In the genomic region with DNA sequence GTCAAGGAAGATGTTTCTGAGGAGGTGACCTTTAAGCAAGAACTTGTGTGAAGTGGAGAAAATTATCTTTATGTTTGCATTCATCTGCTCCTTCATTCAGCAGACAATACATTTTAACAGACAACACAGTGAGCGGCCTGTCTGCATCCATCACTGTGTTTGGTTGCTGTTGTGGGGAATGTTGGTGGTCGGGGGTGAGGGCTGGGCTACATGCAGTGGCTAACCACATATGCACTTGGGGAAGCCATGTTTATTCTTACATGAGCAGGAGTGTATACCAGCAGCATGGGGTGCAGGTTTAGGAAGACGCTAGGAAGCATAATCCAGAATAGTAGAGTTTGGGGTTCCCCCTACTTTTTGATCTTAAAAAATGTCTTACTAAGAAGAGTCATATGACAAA, we compare ENCODE assay signal across 19 cellular contexts.
DNase-seq lines count a peak whose midpoint lies in the region; ATAC-seq lines count a peak whose summit lies in the region.
"Had no signal": no experiment of that assay in that cellular context is flagged by ENCODE, and none has a peak within 500 bp of the region (broad histone marks: within the 10 kb centered on the region; RNA-seq: fewer than 3 reads in every experiment).

No MANE protein-coding gene starts in this region.

- no peaks in the 10 kb centered on the region for H3K9me3 Mint-ChIP-seq in activated CD8-positive, alpha-beta T cell treated with anti-CD3 and anti-CD28 coated beads, Interleukin-2, amount 10 ng/mL, durations not matched to agents 7 days and 5 days (ENCODE audit: insufficient read depth)
- no peaks in the 10 kb centered on the region for H3K9me3 Mint-ChIP-seq in immature natural killer cell
- H3K9me3 Mint-ChIP-seq: nephron progenitor cell, type B pancreatic cell had no signal

- intact Hi-C loops in head of caudate nucleus (cut with DNase I) = loop anchor here (10.0 kb wide), 1 partner anchor 153 kb away; the partner anchor contains the start of gene WDFY2

- CTCF ChIA-PET in activated CD8-positive, alpha-beta T cell treated with anti-CD3 and anti-CD28 coated beads, Interleukin-2, amount 10 ng/mL, durations not matched to agents 7 days and 5 days (lab: Charles Lee) = no interaction called here

- no peak overlapping the region for H3K4me3 Mint-ChIP-seq in activated CD8-positive, alpha-beta T cell treated with anti-CD3 and anti-CD28 coated beads, Interleukin-2, amount 10 ng/mL, durations not matched to agents 7 days and 5 days
- peak overlapping the region; percentile 2 to 64 (median 44) for H3K4me3 Mint-ChIP-seq in immature natural killer cell
- H3K4me3 Mint-ChIP-seq: nephron progenitor cell, type B pancreatic cell had no signal

- DNase-seq in stimulated activated CD4-positive, alpha-beta T cell treated with anti-CD3 and anti-CD28 coated beads, Interleukin-15, amount 100 ng/mL, for 24 hours = peak; percentile 16
- DNase-seq in stimulated activated CD4-positive, alpha-beta T cell treated with anti-CD3 and anti-CD28 coated beads, Interleukin-2, amount 100 ng/mL, for 24 hours = no peak
- DNase-seq in activated CD8-positive, alpha-beta T cell treated with anti-CD3 and anti-CD28 coated beads, Interleukin-2, amount 10 ng/mL, durations not matched to agents 7 days and 5 days = peak; percentile 35
- DNase-seq in immature natural killer cell = peak; percentile 10 to 17 (median 13)
- no peak for DNase-seq in head of caudate nucleus
- no peak for DNase-seq in 8988T
- no peak for DNase-seq in stimulated activated naive CD4-positive, alpha-beta T cell treated with Interleukin-2 at 50 U/mL for 16 hours (lab: John Stamatoyannopoulos, UW)
- DNase-seq: activated gamma-delta T cell treated with Interleukin-2 at 50 U/mL for 16 hours; amniotic stem cell; C1 segment of cervical spinal cord; Calu3; foreskin fibroblast; Kasumi-1; NCI-H1436 treated with DMSO at 0.1 percent for 48 hours; NCI-H748 treated with DMSO at 0.1 percent for 48 hours; nephron progenitor cell; ovary; stimulated activated CD8-positive, alpha-beta memory T cell treated with anti-CD3 and anti-CD28 coated beads, Interleukin-4, amount 100 ng/mL, for 48 hours had no signal

- peak; percentile 64 for ATAC-seq in activated CD8-positive, alpha-beta T cell treated with anti-CD3 and anti-CD28 coated beads, Interleukin-2, amount 10 ng/mL, durations not matched to agents 7 days and 5 days

- H3K27ac Mint-ChIP-seq in activated CD8-positive, alpha-beta T cell treated with anti-CD3 and anti-CD28 coated beads, Interleukin-2, amount 10 ng/mL, durations not matched to agents 7 days and 5 days = no peak overlapping the region
- peak overlapping the region in 2 of 6 donors; percentile 15 to 35 for H3K27ac Mint-ChIP-seq in immature natural killer cell
- H3K27ac Mint-ChIP-seq: nephron progenitor cell, type B pancreatic cell had no signal

- no peaks in the 10 kb centered on the region for H3K27me3 Mint-ChIP-seq in activated CD8-positive, alpha-beta T cell treated with anti-CD3 and anti-CD28 coated beads, Interleukin-2, amount 10 ng/mL, durations not matched to agents 7 days and 5 days (ENCODE audit: low read depth)
- peaks cover 0 to 4% (median 0%) of the 10 kb centered on the region in 3 donors for H3K27me3 Mint-ChIP-seq in immature natural killer cell (ENCODE audit: low read depth in 3 of 3)
- H3K27me3 Mint-ChIP-seq: type B pancreatic cell had no signal

- POLR2A ChIA-PET in activated CD8-positive, alpha-beta T cell treated with anti-CD3 and anti-CD28 coated beads, Interleukin-2, amount 10 ng/mL, durations not matched to agents 7 days and 5 days (lab: Charles Lee) = no interaction called here

- H3K4me1 Mint-ChIP-seq in activated CD8-positive, alpha-beta T cell treated with anti-CD3 and anti-CD28 coated beads, Interleukin-2, amount 10 ng/mL, durations not matched to agents 7 days and 5 days (ENCODE audit: low read depth) = peaks cover 17% of the 10 kb centered on the region
- peaks cover 19 to 23% of the 10 kb centered on the region in 2 donors for H3K4me1 Mint-ChIP-seq in immature natural killer cell

- H3K36me3 Mint-ChIP-seq in activated CD8-positive, alpha-beta T cell treated with anti-CD3 and anti-CD28 coated beads, Interleukin-2, amount 10 ng/mL, durations not matched to agents 7 days and 5 days (ENCODE audit: low read depth) = peaks cover 18% of the 10 kb centered on the region
- H3K36me3 Mint-ChIP-seq in immature natural killer cell = peaks cover 13 to 32% (median 26%) of the 10 kb centered on the region in 3 donors

Comparison
In these comparisons a context has a peak if more than half of its experiments do, and no peak if none do; other contexts are left out.
1. DNase-seq: peak in stimulated activated CD4-positive, alpha-beta T cell treated with anti-CD3 and anti-CD28 coated beads, Interleukin-15, amount 100 ng/mL, for 24 hours (single experiment), activated CD8-positive, alpha-beta T cell treated with anti-CD3 and anti-CD28 coated beads, Interleukin-2, amount 10 ng/mL, durations not matched to agents 7 days and 5 days (single experiment) and immature natural killer cell (3 of 3); none in stimulated activated CD4-positive, alpha-beta T cell treated with anti-CD3 and anti-CD28 coated beads, Interleukin-2, amount 100 ng/mL, for 24 hours (0 of 2), head of caudate nucleus (0 of 42), 8988T (single experiment) and stimulated activated naive CD4-positive, alpha-beta T cell treated with Interleukin-2 at 50 U/mL for 16 hours (single experiment).